8 cellular contexts compared by ENCODE assay signal in genomic region chr19:58154679-58155648, GRCh38. TPM values are rescaled to one million over a fixed set of nuclear protein-coding genes. Genes with fewer than 3 reads are reported as not detected.
DNase-seq lines count a peak whose midpoint lies in the region; ATAC-seq and TF ChIP-seq lines count a peak whose summit lies in the region.

No MANE protein-coding gene starts in this region.

- H3K9ac ChIP-seq in IMR-90 (ENCODE audit: low read depth, low read length) = peak overlapping the region; percentile 65

- peaks cover 6 to 9% of the 10 kb centered on the region in 2 experiments for H3K79me1 ChIP-seq in IMR-90 (ENCODE audit: low read depth in 1 of 2, low read length in 2 of 2)

- H4K20me1 ChIP-seq in IMR-90 (ENCODE audit: insufficient read depth, low read length) = no peaks in the 10 kb centered on the region

- intact Hi-C loops in Calu3 (cut with micrococcal nuclease; ENCODE audit: unreplicated experiment) = loop anchor here (2.0 to 5.0 kb wide), 2 partner anchors 340 to 408 kb away; partner anchors contain the start of genes ZNF552 and ZNF776
- intact Hi-C loops in IMR-90 (cut with micrococcal nuclease) = loop anchor here (1.0 to 10.0 kb wide), 7 partner anchors 133 to 970 kb away; partner anchors contain the start of genes ZNF256, ZNF416 and ZNF606

- POLR2A ChIA-PET in IMR-90 (lab: Charles Lee; ENCODE audit: unreplicated experiment) = no interaction called here
- POLR2A ChIA-PET in RWPE1 (lab: Yijun Ruan, JAX; ENCODE audit: low non-redundant PET) = no interaction called here

- DNase-seq in Calu3 = peak; percentile 99
- DNase-seq in IMR-90 = peak; percentile 91
- peak; percentile 82 for DNase-seq in RWPE1 (ENCODE audit: low spot score)
- peak; percentile 98 to 99 (median 99) for DNase-seq in activated naive CD4-positive, alpha-beta T cell (lab: John Stamatoyannopoulos, UW)
- DNase-seq in foreskin keratinocyte = peak; percentile 70 to 86
- peak; percentile 99 for DNase-seq in neural crest cell (ENCODE audit: low read depth, low spot score)
- DNase-seq in stimulated activated naive CD8-positive, alpha-beta T cell treated with anti-CD3 and anti-CD28 coated beads, Interleukin-15, amount 100 ng/mL, for 72 hours = peak; percentile 97 to 99

- H4K5ac ChIP-seq in IMR-90 (ENCODE audit: low read depth, low read length) = peak overlapping the region; percentile 72

- H3K27me3 Mint-ChIP-seq in Calu3 (ENCODE audit: unreplicated experiment) (no peaks in the 10 kb centered on the region), neural crest cell (ENCODE audit: low read depth) (no peaks in the 10 kb centered on the region)
- no peaks in the 10 kb centered on the region for H3K27me3 Mint-ChIP-seq in stimulated activated naive CD8-positive, alpha-beta T cell treated with anti-CD3 and anti-CD28 coated beads, Interleukin-15, amount 100 ng/mL, for 72 hours

- dilution Hi-C loops in IMR-90 (cut with HindIII; ENCODE audit: low sequenced_read_pairs, unreplicated experiment) = no loop called here

- TF ChIP-seq POLR2A in IMR-90 (IDR thresholded peaks at IDR 0.05; ENCODE audit: low read depth, low read length) = peak; percentile 62; the same call in 1 of the 2 replicates

- no TSS peak for BruUV-seq in Calu3 (replicated peaks; lab: Mats Ljungman, UMichigan)
- no TSS peak for BruUV-seq in IMR-90 (replicated peaks; lab: Mats Ljungman, UMichigan)

- H3K9me1 ChIP-seq in IMR-90 (ENCODE audit: insufficient read depth, low read length) = no peaks in the 10 kb centered on the region

- no peaks in the 10 kb centered on the region for H3K36me3 ChIP-seq in IMR-90 (ENCODE audit: control insufficient read depth, insufficient read depth, low read length)

- CTCF ChIA-PET in Calu3 (lab: Charles Lee) = interaction anchor here (0.6 to 1.0 kb wide), 2 partner anchors 336 to 350 kb away, joined by 3 to 4 read pairs; no protein-coding TSS in a partner anchor
- CTCF ChIA-PET in IMR-90 (lab: Yijun Ruan, JAX) = interaction anchor here (0.5 kb wide), 1 partner anchor 749 kb away, joined by 3 read pairs; no protein-coding TSS in a partner anchor
- CTCF ChIA-PET in RWPE1 (lab: Yijun Ruan, JAX) = interaction anchor here (0.6 to 1.0 kb wide), 7 partner anchors 16 to 596 kb away, joined by 3 to 6 read pairs (median 3); partner anchors contain the start of gene ZNF417

- peak overlapping the region; percentile 79; the same call in 1 of the 2 replicates for H3K14ac ChIP-seq in IMR-90 (replicated peaks; ENCODE audit: low read depth, low read length)

- TF ChIP-seq RAD21 in IMR-90 (IDR thresholded peaks at IDR 0.05; ENCODE audit: low read length) = peak; percentile 99

- H2BK20ac ChIP-seq in IMR-90 (ENCODE audit: low read depth, low read length) = no peak overlapping the region

- H2BK120ac ChIP-seq in IMR-90 (ENCODE audit: low read depth, low read length) = no peak overlapping the region

- peak; percentile 78 for ATAC-seq in GM21381 (IDR thresholded peaks at IDR 0.05; ENCODE audit: unreplicated experiment)
- peak; percentile 92 for ATAC-seq in IMR-90 (ENCODE audit: low read depth)
- peak; percentile 82 for ATAC-seq in foreskin keratinocyte
- peak; percentile 84 for ATAC-seq in stimulated activated naive CD8-positive, alpha-beta T cell treated with anti-CD3 and anti-CD28 coated beads, Interleukin-15, amount 100 ng/mL, for 72 hours

- peak overlapping the region; percentile 72 for H3K4me3 ChIP-seq in IMR-90 (ENCODE audit: insufficient read depth, low read depth, low read length)

- no peak overlapping the region for H3K23ac ChIP-seq in IMR-90 (ENCODE audit: low read depth, low read length)

- TF ChIP-seq CTCF in Calu3 (IDR thresholded peaks at IDR 0.05; ENCODE audit: unreplicated experiment) (peak; percentile 97), IMR-90 (conservative IDR thresholded peaks at IDR 0.05; ENCODE audit: low read depth, low read length) (peak; percentile 99), RWPE1 (conservative IDR thresholded peaks at IDR 0.05; ENCODE audit: low read depth) (peak; percentile 89), foreskin keratinocyte (conservative IDR thresholded peaks at IDR 0.05) (peak; percentile 99), neural crest cell (conservative IDR thresholded peaks at IDR 0.05) (peak; percentile 100)

- H2BK15ac ChIP-seq in IMR-90 (ENCODE audit: low read depth, low read length) = no peak overlapping the region

- H3K4ac ChIP-seq in IMR-90 (ENCODE audit: low read depth, low read length) = peak overlapping the region; percentile 50; the same call in 1 of the 2 replicates

- H3K27ac ChIP-seq in IMR-90 (ENCODE audit: insufficient read depth, low read length) (peak overlapping the region; percentile 70), RWPE1 (peak overlapping the region; percentile 76), foreskin keratinocyte (no peak overlapping the region)

- 9% methylated on average over 23 of the region's 85 CpGs; no CpG with 5 or more reads in 1 of the 2 experiments for WGBS in IMR-90 (ENCODE audit: extremely low coverage in 2 of 2, insufficient read length in 1 of 2), 2 experiments

- H3K4me1 Mint-ChIP-seq in Calu3 (ENCODE audit: low read depth, unreplicated experiment) (peaks cover 18% of the 10 kb centered on the region), neural crest cell (peaks cover 17% of the 10 kb centered on the region)
- H3K4me1 Mint-ChIP-seq in stimulated activated naive CD8-positive, alpha-beta T cell treated with anti-CD3 and anti-CD28 coated beads, Interleukin-15, amount 100 ng/mL, for 72 hours = peaks cover 34% of the 10 kb centered on the region

- H4K91ac ChIP-seq in IMR-90 (ENCODE audit: insufficient read depth, low read depth, low read length) = no peak overlapping the region; the same call in none of the 2 replicates

- H3K27ac Mint-ChIP-seq in Calu3 (ENCODE audit: unreplicated experiment) = peak overlapping the region; percentile 54
- no peak overlapping the region for H3K27ac Mint-ChIP-seq in neural crest cell (ENCODE audit: unreplicated experiment)
- H3K27ac Mint-ChIP-seq in stimulated activated naive CD8-positive, alpha-beta T cell treated with anti-CD3 and anti-CD28 coated beads, Interleukin-15, amount 100 ng/mL, for 72 hours = peak overlapping the region; percentile 25 to 92

- H3K9me3 ChIP-seq in IMR-90 (ENCODE audit: control insufficient read depth, insufficient read depth, low read length) = peaks cover 8% of the 10 kb centered on the region

- peak overlapping the region; percentile 80 for H2BK5ac ChIP-seq in IMR-90 (ENCODE audit: low read depth, low read length, poor library complexity, severe bottlenecking)

- H4K8ac ChIP-seq in IMR-90 (ENCODE audit: low read depth in 2 of 2, low read length in 2 of 2) = peak overlapping the region; percentile 74 to 87; a peak in 2 of 4 replicates

- H3K4me1 ChIP-seq in IMR-90 (ENCODE audit: control insufficient read depth, insufficient read depth, low read length) (no peaks in the 10 kb centered on the region; the same call in 1 of the 2 replicates), foreskin keratinocyte (no peaks in the 10 kb centered on the region)

- H2AFZ ChIP-seq in IMR-90 (replicated peaks; ENCODE audit: low read length, poor library complexity) = peak overlapping the region; percentile 98

- H3K4me3 Mint-ChIP-seq in Calu3 (ENCODE audit: low read depth, unreplicated experiment) (peak overlapping the region; percentile 82), neural crest cell (peak overlapping the region; percentile 94)
- H3K4me3 Mint-ChIP-seq in stimulated activated naive CD8-positive, alpha-beta T cell treated with anti-CD3 and anti-CD28 coated beads, Interleukin-15, amount 100 ng/mL, for 72 hours = peak overlapping the region; percentile 79 to 91

- peak overlapping the region; percentile 92 for H3K4me2 ChIP-seq in IMR-90 (ENCODE audit: low read depth, low read length)

- H2AK5ac ChIP-seq in IMR-90 (ENCODE audit: low read depth, low read length) = no peak overlapping the region

- H2AK9ac ChIP-seq in IMR-90 (replicated peaks; ENCODE audit: low read depth, low read length, poor library complexity) = peak overlapping the region; percentile 79

- no peak overlapping the region for H3K56ac ChIP-seq in IMR-90 (ENCODE audit: extremely low read depth, insufficient read depth, low read length)

- H3K27me3 ChIP-seq in IMR-90 (ENCODE audit: control insufficient read depth, insufficient read depth, low read length) (no peaks in the 10 kb centered on the region), foreskin keratinocyte (no peaks in the 10 kb centered on the region)

- H3K9me3 Mint-ChIP-seq in Calu3 (ENCODE audit: low read depth, unreplicated experiment) (peaks cover 18% of the 10 kb centered on the region), neural crest cell (peaks cover 4% of the 10 kb centered on the region)
- peaks cover 5 to 10% of the 10 kb centered on the region in 2 donors for H3K9me3 Mint-ChIP-seq in stimulated activated naive CD8-positive, alpha-beta T cell treated with anti-CD3 and anti-CD28 coated beads, Interleukin-15, amount 100 ng/mL, for 72 hours

- no peak overlapping the region for H3K18ac ChIP-seq in IMR-90 (ENCODE audit: low read depth, low read length)

- in situ Hi-C loops in IMR-90 (cut with MboI; ENCODE audit: low sequenced_read_pairs) = loop anchor here (10.0 kb wide), 1 partner anchor 410 kb away; the partner anchor contains the start of gene ZNF776

- peaks cover 43% of the 10 kb centered on the region for H3K36me3 Mint-ChIP-seq in Calu3 (ENCODE audit: insufficient read depth, unreplicated experiment)
- H3K36me3 Mint-ChIP-seq in neural crest cell (ENCODE audit: low read depth) = peaks cover 19% of the 10 kb centered on the region

RNA-seq across cellular contexts. Expression of gene ZNF329, which starts 4.4 kb away (rescaled TPM):
- total RNA-seq in Calu3 (2022) = 9.5 and 11.2 TPM in 2 replicates
- 15.3 and 16.8 TPM in 2 replicates for total RNA-seq in IMR-90 (2012; rRNA removed)
- polyA plus RNA-seq in IMR-90 (2012; rRNA removed) = 3.3 and 4.7 TPM in 2 replicates
- 1.3 and 2.0 TPM in 2 replicates for polyA plus RNA-seq in IMR-90 (2012; cell fraction: cytosol; rRNA removed)
- polyA plus RNA-seq in IMR-90 (2012; cell fraction: nucleus; rRNA removed; ENCODE audit: low replicate concordance) = 1.1 and 3.6 TPM in 2 replicates
- 8.2 and 8.4 TPM in 2 replicates for total RNA-seq in foreskin keratinocyte
- 3.2 and 3.4 TPM in 2 replicates for polyA plus RNA-seq in foreskin keratinocyte
- 13.0 and 14.0 TPM in 2 replicates for total RNA-seq in neural crest cell

RNA-seq across cellular contexts. Expression of gene ZNF274, which starts 27.9 kb away (rescaled TPM):
- total RNA-seq in Calu3 (2022) (43.2 and 44.6 TPM in 2 replicates), IMR-90 (2012; rRNA removed) (12.5 and 15.2 TPM in 2 replicates), foreskin keratinocyte (20.2 and 25.6 TPM in 2 replicates), neural crest cell (25.6 and 26.8 TPM in 2 replicates)
- polyA plus RNA-seq in IMR-90 (2012; rRNA removed) (11.0 and 12.1 TPM in 2 replicates), foreskin keratinocyte (11.8 and 12.6 TPM in 2 replicates)
- polyA plus RNA-seq in IMR-90 (2012; cell fraction: cytosol; rRNA removed) = 7.0 and 8.9 TPM in 2 replicates
- 18.6 and 24.2 TPM in 2 replicates for polyA plus RNA-seq in IMR-90 (2012; cell fraction: nucleus; rRNA removed; ENCODE audit: low replicate concordance)

RNA-seq across cellular contexts. Expression of gene ZSCAN18, which starts 56.9 kb away (rescaled TPM):
- total RNA-seq in Calu3 (2022) (45.3 and 45.8 TPM in 2 replicates), IMR-90 (2012; rRNA removed) (3.0 and 3.6 TPM in 2 replicates), foreskin keratinocyte (15.2 and 16.0 TPM in 2 replicates), neural crest cell (56.6 and 58.8 TPM in 2 replicates)
- polyA plus RNA-seq in IMR-90 (2012; rRNA removed) (8.2 and 11.1 TPM in 2 replicates), foreskin keratinocyte (9.8 and 11.0 TPM in 2 replicates)
- 8.6 and 9.5 TPM in 2 replicates for polyA plus RNA-seq in IMR-90 (2012; cell fraction: cytosol; rRNA removed)
- polyA plus RNA-seq in IMR-90 (2012; cell fraction: nucleus; rRNA removed; ENCODE audit: low replicate concordance) = 30.0 and 36.5 TPM in 2 replicates
